Comparison of ENCODE assay signal across 20 cellular contexts in the genomic region with DNA sequence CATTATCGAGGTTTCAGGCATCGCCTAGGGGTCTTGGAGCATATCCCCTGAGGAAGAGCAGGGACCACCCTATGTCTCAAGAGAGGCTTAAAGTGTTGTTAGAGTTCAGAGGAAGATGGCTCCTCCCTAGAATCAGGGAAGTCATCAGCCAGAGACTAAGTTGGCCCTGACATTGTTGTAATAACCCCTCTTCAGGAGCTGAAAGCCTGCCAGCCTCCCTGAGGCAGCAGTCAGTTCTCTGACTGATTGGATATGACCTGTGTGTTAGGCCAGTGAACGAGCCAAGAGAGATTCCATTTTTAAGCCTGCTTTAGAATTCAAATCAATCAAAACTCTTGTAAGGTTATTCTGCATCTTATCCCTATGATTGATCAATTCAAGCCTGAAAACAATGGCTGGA. TPM values are rescaled to one million over a fixed set of nuclear protein-coding genes. Genes with fewer than 3 reads are reported as not detected.
"Had no signal": no experiment of that assay in that cellular context is flagged by ENCODE, and none has a peak within 500 bp of the region (broad histone marks: within the 10 kb centered on the region; RNA-seq: fewer than 3 reads in every experiment).

No MANE protein-coding gene starts in this region.

- H3K4me1 Mint-ChIP-seq: activated B cell treated with CpG ODN at 0.5 μM for 24 hours; activated naive CD8-positive, alpha-beta T cell treated with anti-CD3 and anti-CD28 coated beads, Interleukin-2, amount 10 ng/mL, durations not matched to agents 7 days and 5 days; activated T-helper 17 cell treated with anti-CD3 and anti-CD28 coated beads, Interleukin-2, amount 50 U/mL, for 72 hours; central memory CD8-positive, alpha-beta T cell; naive B cell; stimulated activated memory B cell treated with anti-CD40 and anti-IgM and Interleukin-4, amounts not matched to agents 10 μg/mL and 1 μg/mL and 100 μg/mL, for 72 hours; T-helper 17 cell had no signal

- H3K4me1 ChIP-seq: colonic mucosa, left lung, sigmoid colon had no signal

- H3K27ac ChIP-seq: colonic mucosa, left lung, neutrophil, pancreas, thoracic aorta had no signal

- H3K36me3 Mint-ChIP-seq: activated naive CD8-positive, alpha-beta T cell treated with anti-CD3 and anti-CD28 coated beads, Interleukin-2, amount 10 ng/mL, durations not matched to agents 7 days and 5 days; naive B cell; stimulated activated memory B cell treated with anti-CD40 and anti-IgM and Interleukin-4, amounts not matched to agents 10 μg/mL and 1 μg/mL and 100 μg/mL, for 72 hours had no signal

- ATAC-seq: activated CD8-positive, alpha-beta T cell treated with anti-CD3 and anti-CD28 coated beads for 36 hours; activated T-helper 17 cell treated with anti-CD3 and anti-CD28 coated beads, Interleukin-2, amount 50 U/mL, for 72 hours; body of pancreas; left lung; mucosa of descending colon; stimulated activated memory B cell treated with anti-CD40 and anti-IgM and Interleukin-4, amounts not matched to agents 10 μg/mL and 1 μg/mL and 100 μg/mL, for 72 hours; T-helper 17 cell had no signal

- H3K27me3 Mint-ChIP-seq: activated B cell treated with CpG ODN at 0.5 μM for 24 hours; activated CD8-positive, alpha-beta T cell treated with anti-CD3 and anti-CD28 coated beads for 36 hours; activated naive CD8-positive, alpha-beta T cell treated with anti-CD3 and anti-CD28 coated beads, Interleukin-2, amount 10 ng/mL, durations not matched to agents 7 days and 5 days; activated T-helper 17 cell treated with anti-CD3 and anti-CD28 coated beads, Interleukin-2, amount 50 U/mL, for 72 hours; central memory CD8-positive, alpha-beta T cell; naive B cell; stimulated activated memory B cell treated with anti-CD40 and anti-IgM and Interleukin-4, amounts not matched to agents 10 μg/mL and 1 μg/mL and 100 μg/mL, for 72 hours; T-helper 17 cell had no signal

- H3K36me3 ChIP-seq: colonic mucosa, left lung, neutrophil, pancreas, sigmoid colon, thoracic aorta had no signal

- DNase-seq: activated B cell treated with CpG ODN at 0.5 μM for 24 hours; activated CD4-positive, alpha-beta T cell treated with anti-CD3 and anti-CD28 coated beads for 4 hours; activated CD8-positive, alpha-beta T cell treated with anti-CD3 and anti-CD28 coated beads for 36 hours; activated naive CD4-positive, alpha-beta T cell treated with Interleukin-2 at 50 U/mL for 16 hours; activated naive CD8-positive, alpha-beta T cell treated with anti-CD3 and anti-CD28 coated beads, Interleukin-2, amount 10 ng/mL, durations not matched to agents 7 days and 5 days; activated T-cell treated with anti-CD3 and anti-CD28 coated beads, Interleukin-2, amount 50 U/mL, for 1 hour; body of pancreas; colonic mucosa; left lung; mucosa of descending colon; naive B cell; pancreas; sigmoid colon; stimulated activated CD4-positive, alpha-beta T cell treated with anti-CD3 and anti-CD28 coated beads, Interleukin-4, amount 100 ng/mL, for 4 hours; T-helper 17 cell had no signal

- H3K27ac Mint-ChIP-seq: activated B cell treated with CpG ODN at 0.5 μM for 24 hours; activated CD8-positive, alpha-beta T cell treated with anti-CD3 and anti-CD28 coated beads for 36 hours; activated naive CD8-positive, alpha-beta T cell treated with anti-CD3 and anti-CD28 coated beads, Interleukin-2, amount 10 ng/mL, durations not matched to agents 7 days and 5 days; activated T-helper 17 cell treated with anti-CD3 and anti-CD28 coated beads, Interleukin-2, amount 50 U/mL, for 72 hours; naive B cell; stimulated activated memory B cell treated with anti-CD40 and anti-IgM and Interleukin-4, amounts not matched to agents 10 μg/mL and 1 μg/mL and 100 μg/mL, for 72 hours; T-helper 17 cell had no signal

- H3K9me3 ChIP-seq: body of pancreas, colonic mucosa, mucosa of descending colon, neutrophil, pancreas, sigmoid colon, thoracic aorta had no signal

- H3K4me3 Mint-ChIP-seq: activated B cell treated with CpG ODN at 0.5 μM for 24 hours; activated CD8-positive, alpha-beta T cell treated with anti-CD3 and anti-CD28 coated beads for 36 hours; activated naive CD8-positive, alpha-beta T cell treated with anti-CD3 and anti-CD28 coated beads, Interleukin-2, amount 10 ng/mL, durations not matched to agents 7 days and 5 days; activated T-helper 17 cell treated with anti-CD3 and anti-CD28 coated beads, Interleukin-2, amount 50 U/mL, for 72 hours; central memory CD8-positive, alpha-beta T cell; naive B cell; stimulated activated memory B cell treated with anti-CD40 and anti-IgM and Interleukin-4, amounts not matched to agents 10 μg/mL and 1 μg/mL and 100 μg/mL, for 72 hours; T-helper 17 cell had no signal

- H3K27me3 ChIP-seq: body of pancreas, colonic mucosa, left lung, neutrophil, pancreas, sigmoid colon had no signal

- H3K4me3 ChIP-seq: body of pancreas, colonic mucosa, left lung, mucosa of descending colon, pancreas, sigmoid colon, thoracic aorta had no signal

RNA-seq across cellular contexts. Expression of gene ARHGAP28, which starts 34.9 kb away (rescaled TPM):
- total RNA-seq: activated B cell treated with CpG ODN at 0.5 μM for 24 hours; activated CD8-positive, alpha-beta T cell treated with anti-CD3 and anti-CD28 coated beads for 36 hours; activated naive CD8-positive, alpha-beta T cell treated with anti-CD3 and anti-CD28 coated beads, Interleukin-2, amount 10 ng/mL, durations not matched to agents 7 days and 5 days; activated T-helper 17 cell treated with anti-CD3 and anti-CD28 coated beads, Interleukin-2, amount 50 U/mL, for 72 hours; T-helper 17 cell had no signal
